In the genomic region with DNA sequence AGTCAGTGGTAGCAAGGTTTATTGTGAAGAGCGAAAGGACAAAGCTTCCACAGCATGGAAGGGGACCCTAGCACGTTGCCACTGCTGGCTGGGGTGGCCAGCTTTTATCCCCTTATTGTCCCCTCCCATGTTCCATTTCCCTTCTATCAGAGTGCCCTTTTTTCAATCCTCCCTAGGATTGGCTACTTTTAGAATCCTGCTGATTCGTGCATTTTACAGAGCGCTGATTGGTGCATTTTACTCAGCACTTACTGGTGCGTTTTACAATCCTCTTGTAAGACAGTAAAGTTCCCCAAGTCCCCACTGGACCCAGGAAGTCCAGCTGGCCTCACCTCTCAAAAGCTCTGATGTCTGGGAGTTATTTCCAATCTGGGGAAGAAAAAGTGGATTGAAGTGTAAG, we compare ENCODE assay signal across 27 cellular contexts.
"Had no signal": no experiment of that assay in that cellular context is flagged by ENCODE, and none has a peak within 500 bp of the region (broad histone marks: within the 10 kb centered on the region; RNA-seq: fewer than 3 reads in every experiment).

No MANE protein-coding gene starts in this region.

- H3K79me2 ChIP-seq: hepatocyte had no signal

- H3K9me3 Mint-ChIP-seq: endodermal cell; memory B cell; natural killer cell treated with Interleukin-12 subunit alpha and Interleukin-12 subunit beta and Interleukin-15 and Interleukin-18, amount 100 ng/mL, for 72 hours; stimulated activated memory B cell treated with anti-CD40 and anti-IgM and Interleukin-4, amounts not matched to agents 10 μg/mL and 1 μg/mL and 100 μg/mL, for 72 hours; stimulated activated naive CD8-positive, alpha-beta T cell treated with anti-CD3 and anti-CD28 coated beads, Interleukin-15, Interleukin-2, amounts not matched to agents 100 ng/mL and 50 ng/mL, for 24 hours had no signal

- H3K27me3 ChIP-seq: tibial artery, vagina had no signal

- H3K27ac Mint-ChIP-seq: endodermal cell; memory B cell; natural killer cell treated with Interleukin-12 subunit alpha and Interleukin-12 subunit beta and Interleukin-15 and Interleukin-18, amount 100 ng/mL, for 72 hours; stimulated activated memory B cell treated with anti-CD40 and anti-IgM and Interleukin-4, amounts not matched to agents 10 μg/mL and 1 μg/mL and 100 μg/mL, for 72 hours; stimulated activated naive CD8-positive, alpha-beta T cell treated with anti-CD3 and anti-CD28 coated beads, Interleukin-15, Interleukin-2, amounts not matched to agents 100 ng/mL and 50 ng/mL, for 24 hours had no signal

- H3K27ac ChIP-seq: foreskin keratinocyte, hepatocyte, lower lobe of right lung, pancreas, psoas muscle, upper lobe of right lung, vagina had no signal

- H3K4me3 Mint-ChIP-seq: endodermal cell; memory B cell; natural killer cell treated with Interleukin-12 subunit alpha and Interleukin-12 subunit beta and Interleukin-15 and Interleukin-18, amount 100 ng/mL, for 72 hours; stimulated activated memory B cell treated with anti-CD40 and anti-IgM and Interleukin-4, amounts not matched to agents 10 μg/mL and 1 μg/mL and 100 μg/mL, for 72 hours; stimulated activated naive CD8-positive, alpha-beta T cell treated with anti-CD3 and anti-CD28 coated beads, Interleukin-15, Interleukin-2, amounts not matched to agents 100 ng/mL and 50 ng/mL, for 24 hours had no signal

- DNase-seq: effector CD4-positive, alpha-beta T cell; erythroblast; foreskin keratinocyte; head of caudate nucleus; kidney; left cardiac atrium; left ventricle myocardium inferior; lower lobe of right lung; midbrain; pancreas; psoas muscle; retina; spleen; stimulated activated CD4-positive, alpha-beta T cell treated with anti-CD3 and anti-CD28 coated beads, Interleukin-15, amount 100 ng/mL, for 24 hours; stimulated activated CD4-positive, alpha-beta T cell treated with anti-CD3 and anti-CD28 coated beads, Interleukin-1b, Interleukin-23, amount 100 ng/mL, for 48 hours; stimulated activated CD4-positive, alpha-beta T cell treated with anti-CD3 and anti-CD28 coated beads, Interleukin-4, amount 100 ng/mL, for 24 hours; tibial artery; upper lobe of right lung had no signal

- H3K4me2 ChIP-seq: hepatocyte had no signal

- H3K36me3 Mint-ChIP-seq: memory B cell; natural killer cell treated with Interleukin-12 subunit alpha and Interleukin-12 subunit beta and Interleukin-15 and Interleukin-18, amount 100 ng/mL, for 72 hours; stimulated activated memory B cell treated with anti-CD40 and anti-IgM and Interleukin-4, amounts not matched to agents 10 μg/mL and 1 μg/mL and 100 μg/mL, for 72 hours had no signal

- H2AFZ ChIP-seq: hepatocyte had no signal

- H3K4me3 ChIP-seq: hepatocyte, left ventricle myocardium inferior, lower lobe of right lung, pancreas, psoas muscle, spleen, upper lobe of right lung, vagina had no signal

- FAIRE-seq: colon, endothelial cell of umbilical vein, kidney, pancreas had no signal

- H3K36me3 ChIP-seq: left ventricle myocardium inferior, lower lobe of right lung, pancreas, spleen, tibial artery, upper lobe of right lung, vagina had no signal

- H3K4me1 ChIP-seq: foreskin keratinocyte, pancreas, psoas muscle had no signal

- H3K9me3 ChIP-seq: left ventricle myocardium inferior, lower lobe of right lung, pancreas, psoas muscle, spleen, tibial artery, upper lobe of right lung, vagina had no signal

- ATAC-seq: foreskin keratinocyte; lower lobe of right lung; natural killer cell treated with Interleukin-12 subunit alpha and Interleukin-12 subunit beta and Interleukin-15 and Interleukin-18, amount 100 ng/mL, for 72 hours; pancreas; stimulated activated memory B cell treated with anti-CD40 and anti-IgM and Interleukin-4, amounts not matched to agents 10 μg/mL and 1 μg/mL and 100 μg/mL, for 72 hours; upper lobe of right lung had no signal
